Comparison of ENCODE assay signal across 11 cellular contexts in the genomic region with DNA sequence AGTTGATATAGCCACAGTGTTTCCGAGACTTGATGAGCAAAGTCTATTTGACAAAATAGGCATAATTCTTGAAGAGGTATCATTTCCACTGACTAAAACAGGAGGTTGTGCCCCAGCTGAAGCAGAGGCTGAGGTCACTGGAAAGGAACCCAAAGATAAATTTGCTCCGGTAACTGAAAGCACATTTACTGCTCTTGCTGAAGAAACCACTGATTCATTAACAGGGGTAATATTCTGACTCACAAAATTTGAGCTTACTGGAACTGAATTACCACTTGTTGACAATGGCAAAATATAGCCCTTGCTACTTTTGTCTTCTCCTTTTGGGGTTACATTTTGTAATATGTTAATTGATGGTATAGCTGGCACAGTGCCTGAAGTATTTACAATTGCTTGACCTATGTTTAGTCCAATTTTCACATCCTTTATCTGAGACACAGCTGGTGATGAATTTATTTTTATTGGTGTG. TPM values are rescaled to one million over a fixed set of nuclear protein-coding genes. Genes with fewer than 3 reads are reported as not detected.
DNase-seq lines count a peak whose midpoint lies in the region; ATAC-seq, FAIRE-seq and TF ChIP-seq lines count a peak whose summit lies in the region.
"Had no signal": no experiment of that assay in that cellular context is flagged by ENCODE, and none has a peak within 500 bp of the region (broad histone marks: within the 10 kb centered on the region; RNA-seq: fewer than 3 reads in every experiment).

No MANE protein-coding gene starts in this region.

- DNase-seq in GM18507 (ENCODE audit: extremely low spot score, insufficient read length, low read depth) (peak; percentile 22), GM20000 (ENCODE audit: low spot score) (peak; percentile 51), fibroblast of gingiva (ENCODE audit: low read depth) (peak; percentile 21), tibial nerve (ENCODE audit: low spot score in 2 of 2) (no peak), KG1 (lab: John Stamatoyannopoulos, UW) (no peak)
- DNase-seq: activated naive CD4-positive, alpha-beta T cell treated with anti-CD3 and anti-CD28 coated beads, Interleukin-2, amount 50 U/mL, for 16 hours; SJCRH30 had no signal

- TF ChIP-seq POLR2A in tibial nerve (IDR thresholded peaks at IDR 0.05), result no peak

- H3K9me3 ChIP-seq in tibial nerve, result no peaks in the 10 kb centered on the region
- H3K9me3 ChIP-seq: esophagus muscularis mucosa, SJCRH30 had no signal

- H3K4me3 ChIP-seq in tibial nerve, result no peak overlapping the region
- H3K4me3 ChIP-seq: esophagus muscularis mucosa, SJCRH30 had no signal

- FAIRE-seq in GM18507 (lab: Jason Lieb, UNC), result peak; percentile 96

- WGBS in tibial nerve, 2 donors, result 80 to 88% methylated on average over 2 of the region's 2 CpGs

- H3K27ac ChIP-seq in tibial nerve, result no peak overlapping the region
- H3K27ac ChIP-seq: esophagus muscularis mucosa, SJCRH30 had no signal

- H3K4me1 ChIP-seq in tibial nerve, result no peaks in the 10 kb centered on the region
- H3K4me1 ChIP-seq: esophagus muscularis mucosa, SJCRH30 had no signal

- TF ChIP-seq CTCF in GM20000 (IDR thresholded peaks at IDR 0.05; ENCODE audit: extremely low read depth, missing control alignments) (no peak), tibial nerve (IDR thresholded peaks at IDR 0.05) (no peak)

- ATAC-seq in HG03097 (IDR thresholded peaks at IDR 0.05; ENCODE audit: low FRiP score, unreplicated experiment) (peak; percentile 63), HG02610 (IDR thresholded peaks at IDR 0.05; ENCODE audit: unreplicated experiment) (no peak)

- TF ChIP-seq EP300 in tibial nerve (IDR thresholded peaks at IDR 0.05), result no peak

- H3K27me3 ChIP-seq in tibial nerve, result no peaks in the 10 kb centered on the region
- H3K27me3 ChIP-seq: esophagus muscularis mucosa, SJCRH30 had no signal

- H3K36me3 ChIP-seq in tibial nerve, result peaks cover 0 to 72% (median 10%) of the 10 kb centered on the region in 3 donors

RNA-seq across cellular contexts. Expression of a gene that starts 30.2 kb away (rescaled TPM):
- not detected for total RNA-seq in tibial nerve
- total RNA-seq: esophagus muscularis mucosa, M059J had no signal

Comparison
In these comparisons a context has a peak if more than half of its experiments do, and no peak if none do; other contexts are left out.
1. DNase-seq: peak in GM18507 (single experiment), GM20000 (single experiment) and fibroblast of gingiva (single experiment); none in tibial nerve (0 of 2) and KG1 (single experiment).